ENCODE assay signal across 1 cellular context in the genomic region with DNA sequence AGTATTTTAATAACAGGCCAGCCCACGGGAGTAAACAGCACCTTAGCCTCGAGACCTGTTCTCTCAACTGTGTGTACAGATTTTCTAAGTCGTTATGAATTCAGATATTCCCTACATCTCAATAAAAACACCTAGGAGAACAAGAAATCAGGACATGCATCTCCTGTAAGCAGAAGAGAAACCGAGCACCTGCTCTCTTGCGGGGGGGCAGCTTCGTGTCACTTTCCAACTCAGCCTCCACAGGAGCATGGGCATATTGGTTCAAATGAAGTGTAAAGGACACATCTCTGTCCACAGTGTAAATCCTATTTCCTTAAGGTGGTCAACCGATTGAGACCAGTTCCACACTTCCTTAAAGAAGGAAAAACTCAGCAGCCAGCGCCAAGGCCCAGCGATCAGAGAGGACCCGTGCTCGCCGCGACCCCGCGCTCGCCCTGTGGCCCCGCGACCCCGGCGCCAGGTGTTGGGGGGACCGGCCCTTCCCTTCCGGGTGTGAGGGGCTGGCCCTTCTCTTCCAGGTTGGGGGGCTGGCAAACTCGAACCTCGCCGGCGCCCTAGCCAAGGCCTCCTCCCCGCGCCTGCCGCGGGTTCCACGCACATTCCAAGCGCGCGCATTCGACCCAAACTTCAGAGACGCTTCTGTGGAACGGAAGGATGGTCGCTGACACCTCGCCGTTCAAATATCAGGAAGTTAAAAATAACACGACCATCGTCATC.
A peak's percentile ranks its signal among the peaks of the same experiment; 100 is the strongest.
TF ChIP-seq lines count a peak whose summit lies in the region.

No MANE protein-coding gene starts in this region.

TF ChIP-seq in HepG2, 621 proteins besides CTCF, POLR2A, EP300 and RAD21 (continued from another document):
- TF ChIP-seq FOXA1 (IDR thresholded peaks at IDR 0.05): no peak
- TF ChIP-seq FOXA1 (CRISPR knock-in tag; IDR thresholded peaks at IDR 0.05): peak; percentile 43; the same call in 1 of the 2 replicates
- TF ChIP-seq ZFY (CRISPR knock-in tag; IDR thresholded peaks at IDR 0.05): 0 out of 2 replicates have a peak, but pooled peaks have one; percentile 26
- no peak for TF ChIP-seq POGZ (CRISPR knock-in tag; IDR thresholded peaks at IDR 0.05)
- TF ChIP-seq, protein P1, sequence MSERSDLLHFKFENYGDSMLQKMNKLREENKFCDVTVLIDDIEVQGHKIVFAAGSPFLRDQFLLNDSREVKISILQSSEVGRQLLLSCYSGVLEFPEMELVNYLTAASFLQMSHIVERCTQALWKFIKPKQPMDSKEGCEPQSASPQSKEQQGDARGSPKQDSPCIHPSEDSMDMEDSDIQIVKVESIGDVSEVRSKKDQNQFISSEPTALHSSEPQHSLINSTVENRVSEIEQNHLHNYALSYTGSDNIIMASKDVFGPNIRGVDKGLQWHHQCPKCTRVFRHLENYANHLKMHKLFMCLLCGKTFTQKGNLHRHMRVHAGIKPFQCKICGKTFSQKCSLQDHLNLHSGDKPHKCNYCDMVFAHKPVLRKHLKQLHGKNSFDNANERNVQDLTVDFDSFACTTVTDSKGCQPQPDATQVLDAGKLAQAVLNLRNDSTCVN (CRISPR knock-in tag; IDR thresholded peaks at IDR 0.05; ENCODE audit: borderline replicate concordance): 0 out of 2 replicates have a peak, but pooled peaks have one; percentile 15
- peak; percentile 26; the same call in 1 of the 2 replicates for TF ChIP-seq HDAC1 (CRISPR knock-in tag; IDR thresholded peaks at IDR 0.05)
- TF ChIP-seq, protein P2, sequence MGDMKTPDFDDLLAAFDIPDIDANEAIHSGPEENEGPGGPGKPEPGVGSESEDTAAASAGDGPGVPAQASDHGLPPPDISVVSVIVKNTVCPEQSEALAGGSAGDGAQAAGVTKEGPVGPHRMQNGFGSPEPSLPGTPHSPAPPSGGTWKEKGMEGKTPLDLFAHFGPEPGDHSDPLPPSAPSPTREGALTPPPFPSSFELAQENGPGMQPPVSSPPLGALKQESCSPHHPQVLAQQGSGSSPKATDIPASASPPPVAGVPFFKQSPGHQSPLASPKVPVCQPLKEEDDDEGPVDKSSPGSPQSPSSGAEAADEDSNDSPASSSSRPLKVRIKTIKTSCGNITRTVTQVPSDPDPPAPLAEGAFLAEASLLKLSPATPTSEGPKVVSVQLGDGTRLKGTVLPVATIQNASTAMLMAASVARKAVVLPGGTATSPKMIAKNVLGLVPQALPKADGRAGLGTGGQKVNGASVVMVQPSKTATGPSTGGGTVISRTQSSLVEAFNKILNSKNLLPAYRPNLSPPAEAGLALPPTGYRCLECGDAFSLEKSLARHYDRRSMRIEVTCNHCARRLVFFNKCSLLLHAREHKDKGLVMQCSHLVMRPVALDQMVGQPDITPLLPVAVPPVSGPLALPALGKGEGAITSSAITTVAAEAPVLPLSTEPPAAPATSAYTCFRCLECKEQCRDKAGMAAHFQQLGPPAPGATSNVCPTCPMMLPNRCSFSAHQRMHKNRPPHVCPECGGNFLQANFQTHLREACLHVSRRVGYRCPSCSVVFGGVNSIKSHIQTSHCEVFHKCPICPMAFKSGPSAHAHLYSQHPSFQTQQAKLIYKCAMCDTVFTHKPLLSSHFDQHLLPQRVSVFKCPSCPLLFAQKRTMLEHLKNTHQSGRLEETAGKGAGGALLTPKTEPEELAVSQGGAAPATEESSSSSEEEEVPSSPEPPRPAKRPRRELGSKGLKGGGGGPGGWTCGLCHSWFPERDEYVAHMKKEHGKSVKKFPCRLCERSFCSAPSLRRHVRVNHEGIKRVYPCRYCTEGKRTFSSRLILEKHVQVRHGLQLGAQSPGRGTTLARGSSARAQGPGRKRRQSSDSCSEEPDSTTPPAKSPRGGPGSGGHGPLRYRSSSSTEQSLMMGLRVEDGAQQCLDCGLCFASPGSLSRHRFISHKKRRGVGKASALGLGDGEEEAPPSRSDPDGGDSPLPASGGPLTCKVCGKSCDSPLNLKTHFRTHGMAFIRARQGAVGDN (CRISPR knock-in tag; IDR thresholded peaks at IDR 0.05): peak; percentile 71
- TF ChIP-seq, protein P3, sequence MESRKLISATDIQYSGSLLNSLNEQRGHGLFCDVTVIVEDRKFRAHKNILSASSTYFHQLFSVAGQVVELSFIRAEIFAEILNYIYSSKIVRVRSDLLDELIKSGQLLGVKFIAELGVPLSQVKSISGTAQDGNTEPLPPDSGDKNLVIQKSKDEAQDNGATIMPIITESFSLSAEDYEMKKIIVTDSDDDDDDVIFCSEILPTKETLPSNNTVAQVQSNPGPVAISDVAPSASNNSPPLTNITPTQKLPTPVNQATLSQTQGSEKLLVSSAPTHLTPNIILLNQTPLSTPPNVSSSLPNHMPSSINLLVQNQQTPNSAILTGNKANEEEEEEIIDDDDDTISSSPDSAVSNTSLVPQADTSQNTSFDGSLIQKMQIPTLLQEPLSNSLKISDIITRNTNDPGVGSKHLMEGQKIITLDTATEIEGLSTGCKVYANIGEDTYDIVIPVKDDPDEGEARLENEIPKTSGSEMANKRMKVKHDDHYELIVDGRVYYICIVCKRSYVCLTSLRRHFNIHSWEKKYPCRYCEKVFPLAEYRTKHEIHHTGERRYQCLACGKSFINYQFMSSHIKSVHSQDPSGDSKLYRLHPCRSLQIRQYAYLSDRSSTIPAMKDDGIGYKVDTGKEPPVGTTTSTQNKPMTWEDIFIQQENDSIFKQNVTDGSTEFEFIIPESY (CRISPR knock-in tag; IDR thresholded peaks at IDR 0.05): peak; percentile 85
- peak; percentile 35; the same call in 1 of the 2 replicates for TF ChIP-seq ZSCAN21 (CRISPR knock-in tag; IDR thresholded peaks at IDR 0.05; ENCODE audit: borderline replicate concordance)
- 0 out of 2 replicates have a peak, but pooled peaks have one; percentile 19 for TF ChIP-seq NFYC (CRISPR knock-in tag; IDR thresholded peaks at IDR 0.05)
- TF ChIP-seq EEA1 (CRISPR knock-in tag; IDR thresholded peaks at IDR 0.05; ENCODE audit: borderline replicate concordance): no peak
- no peak for TF ChIP-seq MXI1 (IDR thresholded peaks at IDR 0.05; ENCODE audit: borderline replicate concordance, low read depth, low read length)
- no peak for TF ChIP-seq ZNF382 (CRISPR knock-in tag; IDR thresholded peaks at IDR 0.05; ENCODE audit: borderline replicate concordance)
- peak; percentile 98 for TF ChIP-seq ZBTB38 (CRISPR knock-in tag; IDR thresholded peaks at IDR 0.05)
- TF ChIP-seq, protein P4, sequence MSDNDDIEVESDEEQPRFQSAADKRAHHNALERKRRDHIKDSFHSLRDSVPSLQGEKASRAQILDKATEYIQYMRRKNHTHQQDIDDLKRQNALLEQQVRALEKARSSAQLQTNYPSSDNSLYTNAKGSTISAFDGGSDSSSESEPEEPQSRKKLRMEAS (IDR thresholded peaks at IDR 0.05): 0 out of 2 replicates have a peak, but pooled peaks have one; percentile 11
- TF ChIP-seq NFKB2 (CRISPR knock-in tag; IDR thresholded peaks at IDR 0.05; ENCODE audit: borderline replicate concordance): peak; percentile 36; the same call in 1 of the 2 replicates
- TF ChIP-seq, protein P5, sequence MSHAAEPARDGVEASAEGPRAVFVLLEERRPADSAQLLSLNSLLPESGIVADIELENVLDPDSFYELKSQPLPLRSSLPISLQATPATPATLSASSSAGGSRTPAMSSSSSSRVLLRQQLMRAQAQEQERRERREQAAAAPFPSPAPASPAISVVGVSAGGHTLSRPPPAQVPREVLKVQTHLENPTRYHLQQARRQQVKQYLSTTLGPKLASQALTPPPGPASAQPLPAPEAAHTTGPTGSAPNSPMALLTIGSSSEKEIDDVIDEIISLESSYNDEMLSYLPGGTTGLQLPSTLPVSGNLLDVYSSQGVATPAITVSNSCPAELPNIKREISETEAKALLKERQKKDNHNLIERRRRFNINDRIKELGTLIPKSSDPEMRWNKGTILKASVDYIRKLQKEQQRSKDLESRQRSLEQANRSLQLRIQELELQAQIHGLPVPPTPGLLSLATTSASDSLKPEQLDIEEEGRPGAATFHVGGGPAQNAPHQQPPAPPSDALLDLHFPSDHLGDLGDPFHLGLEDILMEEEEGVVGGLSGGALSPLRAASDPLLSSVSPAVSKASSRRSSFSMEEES (CRISPR knock-in tag; IDR thresholded peaks at IDR 0.05): peak; percentile 19; the same call in 1 of the 2 replicates
- TF ChIP-seq, protein P6, sequence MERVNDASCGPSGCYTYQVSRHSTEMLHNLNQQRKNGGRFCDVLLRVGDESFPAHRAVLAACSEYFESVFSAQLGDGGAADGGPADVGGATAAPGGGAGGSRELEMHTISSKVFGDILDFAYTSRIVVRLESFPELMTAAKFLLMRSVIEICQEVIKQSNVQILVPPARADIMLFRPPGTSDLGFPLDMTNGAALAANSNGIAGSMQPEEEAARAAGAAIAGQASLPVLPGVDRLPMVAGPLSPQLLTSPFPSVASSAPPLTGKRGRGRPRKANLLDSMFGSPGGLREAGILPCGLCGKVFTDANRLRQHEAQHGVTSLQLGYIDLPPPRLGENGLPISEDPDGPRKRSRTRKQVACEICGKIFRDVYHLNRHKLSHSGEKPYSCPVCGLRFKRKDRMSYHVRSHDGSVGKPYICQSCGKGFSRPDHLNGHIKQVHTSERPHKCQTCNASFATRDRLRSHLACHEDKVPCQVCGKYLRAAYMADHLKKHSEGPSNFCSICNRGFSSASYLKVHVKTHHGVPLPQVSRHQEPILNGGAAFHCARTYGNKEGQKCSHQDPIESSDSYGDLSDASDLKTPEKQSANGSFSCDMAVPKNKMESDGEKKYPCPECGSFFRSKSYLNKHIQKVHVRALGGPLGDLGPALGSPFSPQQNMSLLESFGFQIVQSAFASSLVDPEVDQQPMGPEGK (CRISPR knock-in tag; IDR thresholded peaks at IDR 0.05): peak; percentile 54
- no peak for TF ChIP-seq IKZF1 (IDR thresholded peaks at IDR 0.05)
- TF ChIP-seq SAP130 (CRISPR knock-in tag; IDR thresholded peaks at IDR 0.05; ENCODE audit: low read depth): peak; percentile 35
- TF ChIP-seq, protein P7, sequence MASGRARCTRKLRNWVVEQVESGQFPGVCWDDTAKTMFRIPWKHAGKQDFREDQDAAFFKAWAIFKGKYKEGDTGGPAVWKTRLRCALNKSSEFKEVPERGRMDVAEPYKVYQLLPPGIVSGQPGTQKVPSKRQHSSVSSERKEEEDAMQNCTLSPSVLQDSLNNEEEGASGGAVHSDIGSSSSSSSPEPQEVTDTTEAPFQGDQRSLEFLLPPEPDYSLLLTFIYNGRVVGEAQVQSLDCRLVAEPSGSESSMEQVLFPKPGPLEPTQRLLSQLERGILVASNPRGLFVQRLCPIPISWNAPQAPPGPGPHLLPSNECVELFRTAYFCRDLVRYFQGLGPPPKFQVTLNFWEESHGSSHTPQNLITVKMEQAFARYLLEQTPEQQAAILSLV (CRISPR knock-in tag; IDR thresholded peaks at IDR 0.05; ENCODE audit: borderline replicate concordance): 0 out of 2 replicates have a peak, but pooled peaks have one; percentile 9
TF ChIP-seq in HepG2: peak in this region for 42.
